ENCODE assay signal across 8 cellular contexts in the genomic region with DNA sequence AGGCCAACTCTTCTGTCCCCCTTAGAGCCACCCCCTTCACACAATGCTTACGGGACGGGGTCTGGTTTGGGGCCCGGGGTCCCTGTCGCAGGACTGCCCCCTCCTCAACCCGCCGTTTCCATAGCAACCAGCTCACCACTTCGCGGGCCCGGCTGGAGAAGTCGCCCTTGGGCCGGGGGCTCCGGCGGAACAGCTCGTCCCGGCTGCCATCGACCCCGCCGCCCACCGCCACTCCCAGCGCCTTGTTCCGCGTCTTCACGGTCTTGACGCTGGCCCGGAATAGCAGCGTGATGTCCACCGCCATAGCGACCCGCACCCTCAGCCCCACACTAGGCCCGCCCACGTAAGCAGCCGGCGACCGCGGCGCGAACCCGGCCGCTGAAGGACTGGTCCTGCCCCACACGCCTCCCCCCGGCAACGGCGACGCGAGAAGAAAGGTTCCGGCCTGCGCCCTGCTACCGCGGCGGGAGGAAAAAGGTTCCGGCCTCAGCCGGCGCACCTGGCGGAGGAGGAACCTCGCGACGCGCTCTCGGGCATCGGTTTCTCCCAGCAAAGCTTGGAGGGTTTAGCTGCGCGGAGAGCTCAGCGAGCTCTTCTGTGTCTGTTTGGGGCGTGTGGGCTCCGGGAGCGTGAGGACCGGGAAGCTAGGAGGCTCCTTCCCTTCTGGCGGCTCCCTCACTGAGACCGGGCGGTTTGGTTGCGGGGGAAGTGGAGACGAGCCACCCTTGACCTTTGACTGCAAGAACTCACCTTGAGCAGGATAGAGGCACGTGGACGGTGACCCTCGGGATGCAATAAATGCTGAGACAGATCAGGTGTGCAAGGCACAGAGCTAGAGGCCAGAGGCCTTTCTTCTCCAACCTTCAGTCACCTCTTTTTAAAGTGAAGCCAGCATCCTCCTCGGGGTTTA.
DNase-seq lines count a peak whose midpoint lies in the region; ATAC-seq and TF ChIP-seq lines count a peak whose summit lies in the region.

A gene (minus strand): TSS at position 388 of the 910 bp plus-strand sequence. CDS start 84 bp downstream, at position 304.

- no peaks in the 10 kb centered on the region for H3K9me3 Mint-ChIP-seq in effector memory CD8-positive, alpha-beta T cell
- no peaks in the 10 kb centered on the region for H3K9me3 Mint-ChIP-seq in memory B cell

- ATAC-seq in GM19463 (IDR thresholded peaks at IDR 0.05; ENCODE audit: unreplicated experiment) (peak; percentile 93), memory B cell (ENCODE audit: low read depth) (peak; percentile 90)
- ATAC-seq in effector memory CD8-positive, alpha-beta T cell (replicated peaks), result peak; percentile 93

- H3K4me3 Mint-ChIP-seq in effector memory CD8-positive, alpha-beta T cell, result peak within 1 kb of the TSS; percentile 96 to 99
- peak within 1 kb of the TSS; percentile 95 for H3K4me3 Mint-ChIP-seq in memory B cell

- peaks cover 40 to 52% of the 10 kb centered on the region in 2 donors for H3K4me1 Mint-ChIP-seq in effector memory CD8-positive, alpha-beta T cell (ENCODE audit: low read depth in 2 of 2)
- H3K4me1 Mint-ChIP-seq in memory B cell, result peaks cover 30% of the 10 kb centered on the region

- H3K27me3 Mint-ChIP-seq in effector memory CD8-positive, alpha-beta T cell, result no peaks in the 10 kb centered on the region
- H3K27me3 Mint-ChIP-seq in memory B cell, result no peaks in the 10 kb centered on the region

- TF ChIP-seq CTCF in HL-60 (IDR thresholded peaks at IDR 0.05; ENCODE audit: insufficient read depth, low read length), result no peak

- peak within 1 kb of the TSS; percentile 92 for H3K4me3 ChIP-seq in HL-60 (replicated peaks; ENCODE audit: insufficient read depth, low read length)

- DNase-seq in CMK (ENCODE audit: low read depth) (peak; percentile 73), HL-60 (ENCODE audit: low read depth in 1 of 2, low spot score in 1 of 2) (peak; percentile 85 to 88), NK-92 (lab: John Stamatoyannopoulos, UW; ENCODE audit: unreplicated experiment) (peak; percentile 13), memory B cell (ENCODE audit: low spot score in 2 of 2) (peak; percentile 92 to 97)
- peak; percentile 69 to 81 for DNase-seq in activated CD8-positive, alpha-beta memory T cell treated with anti-CD3 and anti-CD28 coated beads for 4 hours (ENCODE audit: low read depth in 2 of 2)
- DNase-seq in effector memory CD8-positive, alpha-beta T cell, result peak; percentile 87 to 91 (median 90)
- DNase-seq in stimulated activated CD8-positive, alpha-beta memory T cell treated with anti-CD3 and anti-CD28 coated beads, Interleukin-12 subunit alpha, Interleukin-12 subunit beta, amount 100 ng/mL, for 4 hours (ENCODE audit: low read depth), result peak; percentile 77

- peaks cover 17% of the 10 kb centered on the region for H3K36me3 Mint-ChIP-seq in effector memory CD8-positive, alpha-beta T cell (ENCODE audit: insufficient read depth)
- H3K36me3 Mint-ChIP-seq in memory B cell, result peaks cover 10% of the 10 kb centered on the region

- no peaks in the 10 kb centered on the region for H3K27me3 ChIP-seq in HL-60 (ENCODE audit: insufficient read depth, poor library complexity, severe bottlenecking)

- H3K27ac Mint-ChIP-seq in effector memory CD8-positive, alpha-beta T cell, result peak within 1 kb of the TSS; percentile 98
- peak within 1 kb of the TSS; percentile 92 for H3K27ac Mint-ChIP-seq in memory B cell

- H3K27ac ChIP-seq in HL-60 (replicated peaks), result peak within 1 kb of the TSS; percentile 90

Comparison
In these comparisons a context has a peak if more than half of its experiments do, and no peak if none do; other contexts are left out.
1. Peak in every context shown above with its lines: DNase-seq, ATAC-seq, H3K4me3 ChIP-seq and H3K27ac ChIP-seq.
2. DNase-seq: peak in every context shown above with its lines; median percentile 94 in memory B cell; 90 in effector memory CD8-positive, alpha-beta T cell; 86 in HL-60; 77 in stimulated activated CD8-positive, alpha-beta memory T cell treated with anti-CD3 and anti-CD28 coated beads, Interleukin-12 subunit alpha, Interleukin-12 subunit beta, amount 100 ng/mL, for 4 hours; 75 in activated CD8-positive, alpha-beta memory T cell treated with anti-CD3 and anti-CD28 coated beads for 4 hours; 73 in CMK; 13 in NK-92.